In the genomic region with DNA sequence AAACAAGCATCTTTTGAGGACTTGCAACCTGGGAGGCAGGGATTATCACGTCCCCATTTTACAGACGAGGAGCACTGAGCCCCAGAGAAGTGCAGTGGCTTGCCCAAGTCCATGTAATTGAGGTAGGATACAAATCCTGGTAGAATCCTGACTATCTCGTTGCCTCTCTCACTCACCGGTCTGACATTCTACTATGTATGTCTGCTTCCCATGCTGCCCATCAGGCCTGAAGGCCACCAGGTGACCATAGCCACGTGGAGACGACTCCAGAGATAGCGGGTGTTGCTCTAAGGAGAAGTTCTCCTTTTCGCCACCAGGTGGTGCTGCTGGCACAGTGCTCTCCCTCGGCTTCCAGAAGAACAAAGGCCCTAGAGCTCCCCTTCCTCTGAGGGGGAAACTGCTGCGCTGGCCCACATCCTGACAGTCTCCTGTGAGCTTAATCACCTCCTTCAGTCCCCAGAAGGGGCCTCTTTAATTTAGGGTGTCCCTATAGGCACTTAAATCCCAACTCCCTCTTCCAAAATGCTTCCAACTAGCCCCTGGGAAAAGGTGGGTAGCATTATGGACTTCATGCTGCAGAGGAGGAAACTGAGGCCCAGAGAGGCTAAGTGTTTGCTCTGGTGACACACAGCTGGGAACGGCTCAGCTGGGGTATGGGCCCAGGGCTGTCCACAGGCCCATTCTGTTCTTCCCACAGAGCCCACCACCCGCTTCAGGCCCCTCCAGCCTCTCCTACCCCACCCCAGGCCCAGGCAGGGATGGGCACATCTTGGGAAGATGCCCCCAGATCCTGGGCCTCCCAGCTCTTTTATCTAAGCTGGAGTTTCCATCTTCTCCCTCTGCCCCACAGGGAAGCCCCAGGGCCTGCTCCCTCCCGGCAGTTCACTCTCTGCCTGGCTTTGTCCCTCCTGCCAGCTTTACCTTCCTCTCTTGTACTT, we compare ENCODE assay signal across 8 cellular contexts. TPM values are rescaled to one million over a fixed set of nuclear protein-coding genes. Genes with fewer than 3 reads are reported as not detected.
A peak's percentile ranks its signal among the peaks of the same experiment; 100 is the strongest.
DNase-seq lines count a peak whose midpoint lies in the region; ATAC-seq and TF ChIP-seq lines count a peak whose summit lies in the region.

No MANE protein-coding gene starts in this region.

- H3K36me3 Mint-ChIP-seq in Caco-2 (ENCODE audit: insufficient read depth, unreplicated experiment): peaks cover 12% of the 10 kb centered on the region

- H3K27me3 Mint-ChIP-seq in Caco-2 (ENCODE audit: insufficient read depth, unreplicated experiment): peaks cover 3% of the 10 kb centered on the region

- H3K4me3 ChIP-seq in Caco-2 (ENCODE audit: low read depth, low read length): no peak overlapping the region
- no peak overlapping the region for H3K4me3 ChIP-seq in ovary
- no peak overlapping the region for H3K4me3 ChIP-seq in tibial artery

- peaks cover 22% of the 10 kb centered on the region for H3K4me1 ChIP-seq in Caco-2
- no peaks in the 10 kb centered on the region for H3K4me1 ChIP-seq in ovary (ENCODE audit: insufficient read depth)
- peaks cover 0 to 6% (median 0%) of the 10 kb centered on the region in 4 donors for H3K4me1 ChIP-seq in tibial artery

- WGBS in ovary, 3 donors: 19 to 26% (median 21%) methylated on average over 12 to 13 of the region's 13 CpGs

- TF ChIP-seq POLR2A in ovary (IDR thresholded peaks at IDR 0.05): no peak

- CTCF ChIA-PET in Caco-2 (lab: Charles Lee): interaction anchor here (0.5 to 4.7 kb wide), 29 partner anchors 12 to 870 kb away, joined by 3 to 148 read pairs (median 4); a partner anchor contains a TSS

- H3K27me3 ChIP-seq in Caco-2 (replicated peaks; ENCODE audit: control insufficient read depth, insufficient read depth, low read length) (no peaks in the 10 kb centered on the region), ovary (no peaks in the 10 kb centered on the region), tibial artery (peaks cover 0 to 40% of the 10 kb centered on the region in 2 donors)

- H3K36me3 ChIP-seq in Caco-2 (ENCODE audit: control insufficient read depth, insufficient read depth, low read length) (no peaks in the 10 kb centered on the region), ovary (no peaks in the 10 kb centered on the region), tibial artery (no peaks in the 10 kb centered on the region)

- TF ChIP-seq CTCF in Caco-2 (IDR thresholded peaks at IDR 0.05; ENCODE audit: insufficient read depth in 1 of 2, low read depth in 1 of 2, low read length in 1 of 2, severe bottlenecking in 1 of 2, unreplicated experiment in 1 of 2): peak; percentile 92 to 98
- TF ChIP-seq CTCF in ovary (IDR thresholded peaks at IDR 0.05): peak; percentile 93 to 97 (median 95)
- TF ChIP-seq CTCF in tibial artery (IDR thresholded peaks at IDR 0.05): peak; percentile 95 to 99

- H3K4me1 Mint-ChIP-seq in Caco-2 (ENCODE audit: low read depth, unreplicated experiment): peaks cover 16% of the 10 kb centered on the region

- no peak for TF ChIP-seq EP300 in ovary (IDR thresholded peaks at IDR 0.05)

- peak overlapping the region; percentile 53 for H3K27ac Mint-ChIP-seq in Caco-2 (ENCODE audit: unreplicated experiment)

- H3K9me3 Mint-ChIP-seq in Caco-2 (ENCODE audit: unreplicated experiment): no peaks in the 10 kb centered on the region

- BruUV-seq in Caco-2 (replicated peaks; lab: Mats Ljungman, UMichigan): no TSS peak

- peak overlapping the region; percentile 43 for H3K4me3 Mint-ChIP-seq in Caco-2 (ENCODE audit: unreplicated experiment)

- intact Hi-C loops in Caco-2 (cut with micrococcal nuclease; ENCODE audit: unreplicated experiment) (loop anchor here (1.0 to 2.0 kb wide), 5 partner anchors 11 to 72 kb away; no protein-coding TSS in a partner anchor), ovary (cut with DNase I) (loop anchor here (2.0 to 5.0 kb wide), 4 partner anchors 62 to 112 kb away; no protein-coding TSS in a partner anchor), tibial artery (cut with DNase I; ENCODE audit: low total_unique reads) (loop anchor here (2.0 to 5.0 kb wide), 2 partner anchors 62 to 112 kb away; no protein-coding TSS in a partner anchor)

- H3K9me3 ChIP-seq in Caco-2 (no peaks in the 10 kb centered on the region), ovary (no peaks in the 10 kb centered on the region), tibial artery (no peaks in the 10 kb centered on the region)

- POLR2A ChIA-PET in Caco-2 (lab: Charles Lee): interaction anchor here (1.7 to 2.3 kb wide), 3 partner anchors 12 to 39 kb away, joined by 4 to 13 read pairs (median 4); a partner anchor contains a TSS

- DNase-seq in Caco-2 (peak; percentile 89 to 92), M059J (ENCODE audit: low read depth) (peak; percentile 84), SHP77 (lab: John Stamatoyannopoulos, UW) (peak; percentile 76 to 85), foreskin melanocyte (peak; percentile 80), ovary (peak; percentile 69 to 84 (median 81)), tibial artery (peak; percentile 72 to 86)
- DNase-seq in activated T-helper 9 cell treated with anti-CD3 and anti-CD28 coated beads, Interleukin-2, amount 50 U/mL, for 16 hours (ENCODE audit: low read depth): peak; percentile 76

- peak; percentile 42 for ATAC-seq in GM21619 (IDR thresholded peaks at IDR 0.05; ENCODE audit: unreplicated experiment)

- H3K27ac ChIP-seq in ovary (no peak overlapping the region), tibial artery (no peak overlapping the region)

RNA-seq across cellular contexts. Expression of a gene that starts 6.4 kb away (rescaled TPM):
- total RNA-seq in Caco-2 (2022) (not detected in 2 replicates), ovary (not detected)
- 0.02 TPM in 1 of 2 replicates, not detected in the other for total RNA-seq in M059J (2014; rRNA removed; shearing (Covaris generic))
- not detected for polyA plus RNA-seq in ovary

RNA-seq across cellular contexts. Expression of a gene that starts 9.8 kb away (rescaled TPM):
- total RNA-seq in Caco-2 (2022) (not detected in 2 replicates), ovary (not detected)
- not detected in 2 replicates for total RNA-seq in M059J (2014; rRNA removed; shearing (Covaris generic))
- polyA plus RNA-seq in ovary: not detected

RNA-seq across cellular contexts. Expression of a gene that starts 18.7 kb away (rescaled TPM):
- total RNA-seq in Caco-2 (2022) (13.3 and 14.0 TPM in 2 replicates), ovary (1 to 10 TPM in 1 of 7 donors, under 1 TPM in 1, not detected in 5; 0.28 to 1.7 TPM)
- total RNA-seq in M059J (2014; rRNA removed; shearing (Covaris generic)): 1.7 and 2.4 TPM in 2 replicates
- not detected for polyA plus RNA-seq in ovary

RNA-seq across cellular contexts. Expression of a gene that starts 32.9 kb away (rescaled TPM):
- total RNA-seq in Caco-2 (2022): 15.2 and 16.7 TPM in 2 replicates
- 9.8 and 11.5 TPM in 2 replicates for total RNA-seq in M059J (2014; rRNA removed; shearing (Covaris generic))
- total RNA-seq in ovary: 10 to 100 TPM in 1 of 7 donors, 1 to 10 TPM in 6; 4.0 to 27.0 (median 8.0) TPM
- 1 to 10 TPM in 1 of 2 donors, under 1 TPM in 1; 0.73 to 6.2 TPM for polyA plus RNA-seq in ovary

RNA-seq across cellular contexts. Expression of a gene that starts 35.8 kb away (rescaled TPM):
- total RNA-seq in Caco-2 (2022) (64.4 and 71.9 TPM in 2 replicates), ovary (10 to 100 TPM; 13.6 to 30.3 (median 21.7) TPM)
- 20.2 and 37.3 TPM in 2 replicates for total RNA-seq in M059J (2014; rRNA removed; shearing (Covaris generic))
- polyA plus RNA-seq in ovary: 10 to 100 TPM in 1 of 2 donors, 1 to 10 TPM in 1; 5.9 to 15.3 TPM
